In the genomic region with DNA sequence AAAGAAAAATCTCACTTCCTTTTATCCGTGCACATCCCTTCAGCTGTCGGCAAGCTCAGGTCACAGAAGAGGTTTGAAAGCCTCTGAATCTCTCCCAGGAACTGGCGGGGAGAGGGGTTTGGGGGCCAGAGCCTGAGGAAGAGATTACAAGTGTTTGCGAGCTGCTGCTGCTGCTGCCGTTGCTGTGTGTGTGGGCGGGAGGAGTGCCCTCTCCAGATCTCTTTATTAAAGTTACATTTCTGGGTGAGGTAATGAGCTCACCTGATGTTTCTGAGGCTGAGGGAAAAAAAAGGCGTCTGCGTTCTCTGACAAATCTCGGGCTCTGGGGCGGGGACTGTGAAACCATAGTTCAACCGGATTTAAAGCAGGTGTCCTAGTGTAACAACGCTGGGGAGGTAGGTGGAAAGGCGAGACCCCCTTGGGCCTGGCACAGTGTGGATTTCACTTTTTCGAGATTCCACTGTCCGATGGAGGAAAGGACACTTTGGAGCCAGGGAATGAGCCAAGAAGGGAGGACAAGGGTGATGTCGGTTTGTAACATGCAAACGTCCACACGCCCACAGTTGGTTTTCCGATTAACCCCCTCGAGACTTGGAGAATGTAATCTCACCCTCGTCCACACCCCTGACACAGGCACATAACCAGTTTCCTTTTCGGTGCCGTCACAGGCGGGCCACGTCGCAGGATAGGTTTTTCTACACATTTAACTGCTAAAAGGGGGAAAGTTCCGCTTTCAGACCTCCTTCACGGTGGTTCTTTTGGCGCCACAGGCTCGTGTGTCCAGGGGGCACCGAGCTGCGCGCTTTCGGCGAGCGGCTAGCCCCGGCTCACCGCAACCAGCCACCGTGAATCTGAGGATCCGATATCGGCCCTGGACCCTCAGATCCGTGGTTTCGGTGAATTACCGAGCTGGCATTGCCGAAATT, we compare ENCODE assay signal across 1 cellular context.
TF ChIP-seq lines count a peak whose summit lies in the region.

No MANE protein-coding gene starts in this region.

TF ChIP-seq in H1, 55 proteins besides CTCF, POLR2A, EP300 and RAD21:
- TF ChIP-seq SP2 (IDR thresholded peaks at IDR 0.05; ENCODE audit: low read length) (no peak), RNF2 (IDR thresholded peaks at IDR 0.05; ENCODE audit: borderline replicate concordance, low read depth, low read length, missing control alignments, poor library complexity, severe bottlenecking) (no peak), CEBPB (IDR thresholded peaks at IDR 0.05; ENCODE audit: low read depth, low read length) (no peak), MAFK (IDR thresholded peaks at IDR 0.05; ENCODE audit: low read depth, low read length) (no peak), HDAC2 (IDR thresholded peaks at IDR 0.05; ENCODE audit: borderline replicate concordance in 1 of 2, low read depth in 2 of 2, low read length in 2 of 2) (no peak), POLR2AphosphoS5 (IDR thresholded peaks at IDR 0.05; ENCODE audit: low read depth, low read length) (peak; percentile 1; the same call in 1 of the 2 replicates), SIN3A (conservative IDR thresholded peaks at IDR 0.05 in 1 of 2, IDR thresholded peaks at IDR 0.05 in 1 of 2; ENCODE audit: low read depth in 1 of 2, low read length in 2 of 2) (0 out of 4 replicates have a peak, but pooled peaks of 1 of the 2 experiments have one; percentile 4), SP4 (IDR thresholded peaks at IDR 0.05; ENCODE audit: low read length) (no peak), CHD2 (IDR thresholded peaks at IDR 0.05; ENCODE audit: low read length) (no peak), KDM4A (IDR thresholded peaks at IDR 0.05; ENCODE audit: low read depth, low read length, severe bottlenecking) (peak; percentile 73), JUND (IDR thresholded peaks at IDR 0.05; ENCODE audit: low read length) (no peak), EGR1 (IDR thresholded peaks at IDR 0.05; ENCODE audit: borderline replicate concordance, low read depth, low read length) (peak; percentile 74; the same call in 1 of the 2 replicates), POU5F1 (IDR thresholded peaks at IDR 0.05; ENCODE audit: low read depth, low read length) (no peak), ASH2L (IDR thresholded peaks at IDR 0.05; ENCODE audit: low read length) (peak; percentile 89), HDAC6 (IDR thresholded peaks at IDR 0.05; ENCODE audit: low read depth, low read length) (no peak), CTBP2 (IDR thresholded peaks at IDR 0.05; ENCODE audit: borderline replicate concordance, insufficient read depth, insufficient read length, low read length) (no peak), SUZ12 (IDR thresholded peaks at IDR 0.05; ENCODE audit: low read length) (peak; percentile 24; the same call in 1 of the 2 replicates), TAF7 (optimal IDR thresholded peaks at IDR 0.05; ENCODE audit: borderline replicate concordance, low read depth, low read length) (no peak), BACH1 (IDR thresholded peaks at IDR 0.05; ENCODE audit: low read length) (0 out of 2 replicates have a peak, but pooled peaks have one; percentile 19), EZH2 (IDR thresholded peaks at IDR 0.05; ENCODE audit: low read depth, low read length, severe bottlenecking) (peak; percentile 17)
